Comparison of ENCODE assay signal across 27 cellular contexts in the genomic region with DNA sequence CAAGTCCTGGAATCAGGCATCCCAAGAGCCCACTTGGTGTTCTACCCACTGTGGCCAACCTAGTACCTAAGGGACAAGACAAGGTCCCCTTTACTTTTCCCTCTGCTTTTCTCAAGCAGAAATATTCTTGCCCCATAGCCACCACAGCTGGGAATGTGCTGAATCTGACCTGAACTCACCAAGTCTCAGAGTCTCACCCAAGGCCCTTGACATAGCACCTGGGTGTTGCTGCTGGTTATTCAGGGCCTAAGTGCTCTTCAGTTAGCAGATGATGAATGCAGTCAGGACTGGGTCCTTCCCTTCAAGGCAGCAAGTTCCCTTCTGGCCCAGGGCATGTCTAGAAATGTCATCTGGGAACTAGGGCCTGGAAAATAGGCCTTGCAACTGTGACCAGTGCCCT.
"Had no signal": no experiment of that assay in that cellular context is flagged by ENCODE, and none has a peak within 500 bp of the region (broad histone marks: within the 10 kb centered on the region; RNA-seq: fewer than 3 reads in every experiment).

No MANE protein-coding gene starts in this region.

- ATAC-seq: heart left ventricle; left colon; pancreas; right cardiac atrium; stimulated activated naive B cell treated with anti-CD40 and anti-IgM and Interleukin-4, amounts not matched to agents 10 μg/mL and 1 μg/mL and 100 μg/mL, for 72 hours had no signal

- H3K4me3 ChIP-seq: heart left ventricle, left ventricle myocardium inferior, pancreas, prostate gland, skin epidermis, suprapubic skin, thoracic aorta, tibial artery, vagina had no signal

- H3K27me3 ChIP-seq: heart left ventricle, pancreas, suprapubic skin, tibial artery, vagina had no signal

- DNase-seq: heart left ventricle; hypothalamus; immature natural killer cell; kidney; left colon; left ventricle myocardium inferior; mammary epithelial cell; mesenchymal stem cell; natural killer cell; nephron progenitor cell; pancreas; posterior cingulate gyrus; retina; right cardiac atrium; stimulated activated CD4-positive, alpha-beta T cell treated with anti-CD3 and anti-CD28 coated beads, Interleukin-12 subunit alpha, Interleukin-12 subunit beta, amount 100 ng/mL, for 4 hours; stimulated activated CD4-positive, alpha-beta T cell treated with anti-CD3 and anti-CD28 coated beads, Interleukin-15, amount 100 ng/mL, for 24 hours; stimulated activated CD4-positive, alpha-beta T cell treated with anti-CD3 and anti-CD28 coated beads, Interleukin-2, amount 100 ng/mL, for 24 hours; stimulated activated CD4-positive, alpha-beta T cell treated with anti-CD3 and anti-CD28 coated beads, Interleukin-4, amount 100 ng/mL, for 1 hour; stimulated activated naive B cell treated with anti-CD40 and anti-IgM and Interleukin-4, amounts not matched to agents 10 μg/mL and 1 μg/mL and 100 μg/mL, for 72 hours; tibial artery had no signal

- H3K9me3 ChIP-seq: heart left ventricle, left ventricle myocardium inferior, pancreas, prostate gland, suprapubic skin, thoracic aorta, tibial artery, vagina had no signal

- H3K4me3 Mint-ChIP-seq: immature natural killer cell; natural killer cell; nephron progenitor cell; stimulated activated naive B cell treated with anti-CD40 and anti-IgM and Interleukin-4, amounts not matched to agents 10 μg/mL and 1 μg/mL and 100 μg/mL, for 72 hours; stimulated activated naive CD8-positive, alpha-beta T cell treated with anti-CD3 and anti-CD28 coated beads, Interleukin-15, Interleukin-2, amounts not matched to agents 100 ng/mL and 50 ng/mL, for 24 hours; type B pancreatic cell had no signal

- H3K4me1 ChIP-seq: pancreas, prostate gland had no signal

- H3K36me3 ChIP-seq: heart left ventricle, left ventricle myocardium inferior, pancreas, prostate gland, suprapubic skin, thoracic aorta, tibial artery, vagina had no signal

- H3K27ac ChIP-seq: heart left ventricle, left ventricle myocardium inferior, pancreas, prostate gland, skin epidermis, suprapubic skin, thoracic aorta, tibial artery, vagina had no signal

- H3K4me1 Mint-ChIP-seq: immature natural killer cell; natural killer cell; stimulated activated naive B cell treated with anti-CD40 and anti-IgM and Interleukin-4, amounts not matched to agents 10 μg/mL and 1 μg/mL and 100 μg/mL, for 72 hours had no signal

- H3K36me3 Mint-ChIP-seq: natural killer cell; stimulated activated naive B cell treated with anti-CD40 and anti-IgM and Interleukin-4, amounts not matched to agents 10 μg/mL and 1 μg/mL and 100 μg/mL, for 72 hours; type B pancreatic cell had no signal

- H3K27me3 Mint-ChIP-seq: type B pancreatic cell had no signal

- H3K9me3 Mint-ChIP-seq: natural killer cell; nephron progenitor cell; stimulated activated naive B cell treated with anti-CD40 and anti-IgM and Interleukin-4, amounts not matched to agents 10 μg/mL and 1 μg/mL and 100 μg/mL, for 72 hours; stimulated activated naive CD8-positive, alpha-beta T cell treated with anti-CD3 and anti-CD28 coated beads, Interleukin-15, Interleukin-2, amounts not matched to agents 100 ng/mL and 50 ng/mL, for 24 hours had no signal

- H3K27ac Mint-ChIP-seq: immature natural killer cell; natural killer cell; nephron progenitor cell; stimulated activated naive B cell treated with anti-CD40 and anti-IgM and Interleukin-4, amounts not matched to agents 10 μg/mL and 1 μg/mL and 100 μg/mL, for 72 hours; stimulated activated naive CD8-positive, alpha-beta T cell treated with anti-CD3 and anti-CD28 coated beads, Interleukin-15, Interleukin-2, amounts not matched to agents 100 ng/mL and 50 ng/mL, for 24 hours; type B pancreatic cell had no signal
